26 cellular contexts compared by ENCODE assay signal in the genomic region with DNA sequence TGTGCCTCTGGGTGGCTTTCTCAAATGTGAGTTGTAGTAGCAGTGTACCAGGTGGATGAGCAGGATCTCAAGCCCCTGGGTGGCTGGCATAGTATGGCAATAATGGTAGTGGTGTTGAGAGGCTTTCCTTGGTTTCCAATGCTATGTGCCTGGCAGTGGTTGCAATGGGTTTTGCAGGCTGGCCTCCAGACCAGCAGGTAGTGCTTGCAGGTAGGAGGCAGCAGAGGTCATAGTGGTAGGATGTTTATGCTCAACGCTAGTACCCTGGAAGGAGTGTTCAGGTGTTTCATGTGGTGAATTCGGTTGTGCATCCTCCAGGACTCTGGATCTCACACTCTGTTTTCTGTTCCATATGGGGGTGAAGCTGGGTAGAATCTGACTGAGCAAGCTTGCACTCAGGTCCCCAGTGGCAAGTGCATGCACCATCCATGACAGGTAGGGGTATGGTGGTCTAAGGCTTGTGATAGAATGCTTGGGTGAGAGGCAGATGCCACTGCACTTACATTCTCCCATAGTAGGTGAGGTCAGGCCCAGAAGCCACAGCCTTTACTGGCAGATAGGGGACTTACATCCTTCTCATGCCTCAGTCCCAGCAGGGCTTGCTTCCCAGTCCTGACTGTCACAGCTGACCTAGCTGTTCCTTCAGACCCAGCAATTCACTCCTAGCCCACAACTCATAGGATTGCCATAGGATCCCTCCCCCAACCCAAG.
"Had no signal": no experiment of that assay in that cellular context is flagged by ENCODE, and none has a peak within 500 bp of the region (broad histone marks: within the 10 kb centered on the region; RNA-seq: fewer than 3 reads in every experiment).

No MANE protein-coding gene starts in this region.

- H3K27me3 Mint-ChIP-seq: effector memory CD8-positive, alpha-beta T cell; type B pancreatic cell had no signal

- H2AFZ ChIP-seq: hepatocyte had no signal

- DNase-seq: dermis blood vessel endothelial cell; effector memory CD8-positive, alpha-beta T cell; foreskin keratinocyte; heart left ventricle; left ventricle myocardium superior; lower lobe of right lung; natural killer cell; occipital lobe; ovary; psoas muscle; right cardiac atrium; sigmoid colon; stimulated activated CD4-positive, alpha-beta T cell treated with anti-CD3 and anti-CD28 coated beads, Interleukin-2, amount 100 ng/mL, for 24 hours; stimulated activated CD4-positive, alpha-beta T cell treated with anti-CD3 and anti-CD28 coated beads, Interleukin-4, amount 100 ng/mL, for 24 hours; stimulated activated naive CD8-positive, alpha-beta T cell treated with anti-CD3 and anti-CD28 coated beads, Interleukin-15, Interleukin-2, amounts not matched to agents 100 U/mL and 50 U/mL, for 24 hours; substantia nigra; testis; tibial artery had no signal

- H3K27me3 ChIP-seq: foreskin keratinocyte, gastroesophageal sphincter, heart left ventricle, hepatocyte, ovary, sigmoid colon, testis, tibial artery had no signal

- H3K4me3 ChIP-seq: coronary artery, gastroesophageal sphincter, heart left ventricle, hepatocyte, lower lobe of right lung, ovary, psoas muscle, sigmoid colon, testis, tibial artery had no signal

- H3K9me3 ChIP-seq: gastroesophageal sphincter, lower lobe of right lung, ovary, psoas muscle, sigmoid colon, testis had no signal

- ATAC-seq: effector memory CD8-positive, alpha-beta T cell; esophagus mucosa; foreskin keratinocyte; gastroesophageal sphincter; heart left ventricle; left ventricle myocardium superior; lower lobe of right lung; natural killer cell; psoas muscle; right cardiac atrium; stimulated activated effector memory CD8-positive, alpha-beta T cell treated with anti-CD3 and anti-CD28 coated beads, Interleukin-12 subunit alpha, Interleukin-12 subunit beta, amount 100 ng/mL, for 72 hours; stimulated activated naive CD8-positive, alpha-beta T cell treated with anti-CD3 and anti-CD28 coated beads, Interleukin-15, Interleukin-2, amounts not matched to agents 100 U/mL and 50 U/mL, for 24 hours had no signal

- H3K4me3 Mint-ChIP-seq: effector memory CD8-positive, alpha-beta T cell; natural killer cell; stimulated activated effector memory CD8-positive, alpha-beta T cell treated with anti-CD3 and anti-CD28 coated beads, Interleukin-12 subunit alpha, Interleukin-12 subunit beta, amount 100 ng/mL, for 72 hours; type B pancreatic cell had no signal

- H3K36me3 ChIP-seq: gastroesophageal sphincter, heart left ventricle, lower lobe of right lung, ovary, sigmoid colon, tibial artery had no signal

- H3K4me1 ChIP-seq: foreskin keratinocyte, gastroesophageal sphincter, heart left ventricle, lower lobe of right lung, psoas muscle, sigmoid colon, testis had no signal

- H3K36me3 Mint-ChIP-seq: natural killer cell; stimulated activated effector memory CD8-positive, alpha-beta T cell treated with anti-CD3 and anti-CD28 coated beads, Interleukin-12 subunit alpha, Interleukin-12 subunit beta, amount 100 ng/mL, for 72 hours; type B pancreatic cell had no signal

- H3K4me1 Mint-ChIP-seq: natural killer cell; stimulated activated effector memory CD8-positive, alpha-beta T cell treated with anti-CD3 and anti-CD28 coated beads, Interleukin-12 subunit alpha, Interleukin-12 subunit beta, amount 100 ng/mL, for 72 hours had no signal

- H3K79me2 ChIP-seq: hepatocyte had no signal

- H3K27ac ChIP-seq: coronary artery, epithelial cell of prostate, foreskin keratinocyte, gastroesophageal sphincter, heart left ventricle, hepatocyte, lower lobe of right lung, ovary, psoas muscle, sigmoid colon, testis, tibial artery had no signal

- FAIRE-seq: keratinocyte had no signal

- H3K27ac Mint-ChIP-seq: effector memory CD8-positive, alpha-beta T cell; natural killer cell; stimulated activated effector memory CD8-positive, alpha-beta T cell treated with anti-CD3 and anti-CD28 coated beads, Interleukin-12 subunit alpha, Interleukin-12 subunit beta, amount 100 ng/mL, for 72 hours; type B pancreatic cell had no signal

- H3K4me2 ChIP-seq: hepatocyte had no signal

- H3K9me3 Mint-ChIP-seq: type B pancreatic cell had no signal
